ENCODE assay signal across 9 cellular contexts in genomic region chr10:14560274-14560673, GRCh38.
DNase-seq lines count a peak whose midpoint lies in the region; ATAC-seq and TF ChIP-seq lines count a peak whose summit lies in the region.
"Had no signal": no experiment of that assay in that cellular context is flagged by ENCODE, and none has a peak within 500 bp of the region (broad histone marks: within the 10 kb centered on the region; RNA-seq: fewer than 3 reads in every experiment).

No MANE protein-coding gene starts in this region.

- H3K9me3 Mint-ChIP-seq in osteocyte (ENCODE audit: unreplicated experiment), result no peaks in the 10 kb centered on the region

- intact Hi-C loops in esophagus squamous epithelium (cut with DNase I), result no loop called here

- no peaks in the 10 kb centered on the region for H3K27me3 ChIP-seq in esophagus squamous epithelium

- peaks cover 4 to 57% (median 22%) of the 10 kb centered on the region in 3 donors for H3K4me1 ChIP-seq in esophagus squamous epithelium

- peak overlapping the region in 1 of 4 donors; percentile 15 for H3K27ac ChIP-seq in esophagus squamous epithelium
- H3K27ac ChIP-seq: VCaP had no signal

- 33 to 46% methylated on average over 9 of the region's 9 CpGs for WGBS in esophagus squamous epithelium, 2 donors

- H3K4me3 Mint-ChIP-seq in osteocyte (ENCODE audit: unreplicated experiment), result no peak overlapping the region

- no peak for ATAC-seq in GM18909 (IDR thresholded peaks at IDR 0.05; ENCODE audit: poor library complexity, unreplicated experiment)

- DNase-seq in NCI-H345 (lab: John Stamatoyannopoulos, UW) (peak; percentile 8), NCI-H345 treated with DMSO at 0.1 percent for 48 hours (lab: John Stamatoyannopoulos, UW; ENCODE audit: unreplicated experiment) (no peak), T-helper 2 cell (peak in 3 of 5 experiments; percentile 48 to 82 (median 62)), choroid plexus epithelial cell (ENCODE audit: low read depth) (peak; percentile 31), osteocyte (ENCODE audit: extremely low spot score, unreplicated experiment) (no peak), esophagus squamous epithelium (lab: John Stamatoyannopoulos, UW) (no peak), SHP77 treated with DMSO at 0.1 percent for 48 hours (lab: John Stamatoyannopoulos, UW) (no peak)

- H3K27ac Mint-ChIP-seq in osteocyte (ENCODE audit: unreplicated experiment), result no peak overlapping the region

- H3K4me3 ChIP-seq in choroid plexus epithelial cell (ENCODE audit: low read depth, low read length) (no peak overlapping the region), esophagus squamous epithelium (no peak overlapping the region)

- peaks cover 24% of the 10 kb centered on the region for H3K4me1 Mint-ChIP-seq in osteocyte (ENCODE audit: unreplicated experiment)

- H3K36me3 ChIP-seq in esophagus squamous epithelium, result no peaks in the 10 kb centered on the region

- TF ChIP-seq CTCF in choroid plexus epithelial cell (conservative IDR thresholded peaks at IDR 0.05; ENCODE audit: low read depth, low read length), result peak; percentile 14
- peak; percentile 17 for TF ChIP-seq CTCF in osteocyte (IDR thresholded peaks at IDR 0.05)
- TF ChIP-seq CTCF in esophagus squamous epithelium (IDR thresholded peaks at IDR 0.05), result peak in 1 of 6 experiments; percentile 64

- H3K27me3 Mint-ChIP-seq in osteocyte (ENCODE audit: unreplicated experiment), result no peaks in the 10 kb centered on the region

- no peaks in the 10 kb centered on the region for H3K9me3 ChIP-seq in esophagus squamous epithelium

- peaks cover 3% of the 10 kb centered on the region for H3K36me3 Mint-ChIP-seq in osteocyte (ENCODE audit: unreplicated experiment)

- TF ChIP-seq POLR2A in esophagus squamous epithelium (IDR thresholded peaks at IDR 0.05), result no peak

Comparison
In these comparisons a context has a peak if more than half of its experiments do, and no peak if none do; other contexts are left out.
1. DNase-seq: peak in NCI-H345 (single experiment), T-helper 2 cell (3 of 5) and choroid plexus epithelial cell (single experiment); none in NCI-H345 treated with DMSO at 0.1 percent for 48 hours (single experiment), osteocyte (single experiment), esophagus squamous epithelium (single experiment) and SHP77 treated with DMSO at 0.1 percent for 48 hours (single experiment).